ENCODE assay signal across 16 cellular contexts in the genomic region with DNA sequence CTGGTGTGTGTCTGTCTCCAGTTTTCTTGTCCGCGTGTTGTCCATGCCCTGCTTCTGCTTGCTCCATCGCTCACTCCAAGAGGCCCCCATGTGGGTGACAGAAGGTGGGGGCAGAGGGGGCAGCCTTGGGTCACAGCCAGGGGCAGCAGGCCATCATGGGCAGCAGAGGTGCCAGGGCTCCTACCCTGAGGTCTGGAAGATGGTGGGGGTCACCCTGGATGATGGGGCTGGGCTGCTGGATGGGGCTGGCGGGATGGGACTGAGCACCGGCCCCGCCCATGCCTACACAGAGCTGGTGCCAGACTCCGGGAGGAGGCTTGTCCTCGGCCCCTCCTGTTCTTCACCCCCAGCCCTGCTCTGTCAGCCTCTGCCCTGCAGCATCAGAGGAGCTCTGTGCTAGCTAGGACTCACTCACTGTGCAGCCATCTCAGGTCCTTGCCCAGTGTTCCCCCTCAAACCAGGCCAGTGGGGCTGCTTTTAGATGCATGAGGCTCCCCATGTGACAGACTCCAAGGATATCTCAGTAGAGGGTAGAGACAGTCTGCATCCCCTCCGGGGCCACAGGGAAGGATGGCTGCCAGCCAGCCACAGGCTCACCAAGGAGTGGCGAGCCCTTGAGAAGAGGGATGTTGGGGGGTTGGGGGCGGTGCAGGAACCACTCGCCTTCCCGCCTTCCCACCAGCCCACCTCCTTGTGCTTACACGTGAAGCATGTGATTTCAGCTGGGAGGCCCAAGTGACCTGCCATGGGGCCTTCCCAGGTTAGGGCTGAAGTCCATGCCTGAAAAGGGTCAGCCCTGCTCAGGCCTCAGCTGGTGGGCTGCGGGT. TPM values are rescaled to one million over a fixed set of nuclear protein-coding genes. Genes with fewer than 3 reads are reported as not detected.
DNase-seq lines count a peak whose midpoint lies in the region; ATAC-seq and TF ChIP-seq lines count a peak whose summit lies in the region.
"Had no signal": no experiment of that assay in that cellular context is flagged by ENCODE, and none has a peak within 500 bp of the region (broad histone marks: within the 10 kb centered on the region; RNA-seq: fewer than 3 reads in every experiment).

No MANE protein-coding gene starts in this region.

- peaks cover 50% of the 10 kb centered on the region for H3K36me3 Mint-ChIP-seq in brain
- peaks cover 35% of the 10 kb centered on the region for H3K36me3 Mint-ChIP-seq in mesothelial cell of epicardium

- H3K27ac Mint-ChIP-seq in brain = peak overlapping the region in 3 of 5 experiments; percentile 78 to 88 (median 84)
- H3K27ac Mint-ChIP-seq in mesothelial cell of epicardium = peak overlapping the region; percentile 25

- DNase-seq in globus pallidus (ENCODE audit: low spot score) (peak; percentile 75), mesothelial cell of epicardium (ENCODE audit: low spot score in 2 of 2, unreplicated experiment in 2 of 2) (no peak), superior temporal gyrus (ENCODE audit: extremely low spot score) (peak; percentile 61), cerebellum (ENCODE audit: low spot score) (no peak), omental fat pad (ENCODE audit: low spot score) (no peak)
- no peak for DNase-seq in stimulated activated naive CD4-positive, alpha-beta T cell (lab: John Stamatoyannopoulos, UW)
- DNase-seq: activated naive CD4-positive, alpha-beta T cell treated with Interleukin-2 at 50 U/mL for 16 hours; activated T-cell treated with anti-CD3 and anti-CD28 coated beads for 4 hours; GF-D8; NCI-H1048; NCI-H2081; NCI-H524; stimulated activated CD4-positive, alpha-beta T cell treated with anti-CD3 and anti-CD28 coated beads, Interleukin-4, amount 100 ng/mL, for 24 hours; T1000; tibial artery had no signal

- TF ChIP-seq CTCF in brain (conservative IDR thresholded peaks at IDR 0.05) (no peak), mesothelial cell of epicardium (IDR thresholded peaks at IDR 0.05; ENCODE audit: unreplicated experiment) (no peak), omental fat pad (IDR thresholded peaks at IDR 0.05) (no peak)

- peaks cover 22% of the 10 kb centered on the region for H3K4me1 Mint-ChIP-seq in brain
- H3K4me1 Mint-ChIP-seq in mesothelial cell of epicardium = peaks cover under 1% of the 10 kb centered on the region

- H3K9me3 Mint-ChIP-seq in brain = no peaks in the 10 kb centered on the region
- no peaks in the 10 kb centered on the region for H3K9me3 Mint-ChIP-seq in mesothelial cell of epicardium

- no peak for ATAC-seq in omental fat pad (ENCODE audit: low FRiP score)

- no peaks in the 10 kb centered on the region for H3K27me3 Mint-ChIP-seq in brain
- no peaks in the 10 kb centered on the region for H3K27me3 Mint-ChIP-seq in mesothelial cell of epicardium (ENCODE audit: low read depth)

- H3K4me3 Mint-ChIP-seq in brain (no peak overlapping the region), mesothelial cell of epicardium (no peak overlapping the region)

RNA-seq across cellular contexts. Expression of a gene that starts 35.5 kb away (rescaled TPM):
- polyA plus RNA-seq in brain (ENCODE audit: insufficient read depth, low read depth, low replicate concordance) = 142 TPM
- 35.1 to 37.3 TPM (median 36.3 TPM) in 3 replicates for total RNA-seq in mesothelial cell of epicardium
- total RNA-seq in cerebellum = 10.9 TPM
- 100 to 1,000 TPM in 2 of 4 donors, 10 to 100 TPM in 2; 34.2 to 141 (median 94.5) TPM for total RNA-seq in omental fat pad

Comparison
In these comparisons a context has a peak if more than half of its experiments do, and no peak if none do; other contexts are left out.
1. DNase-seq: peak in globus pallidus (single experiment) and superior temporal gyrus (single experiment); none in mesothelial cell of epicardium (0 of 2), cerebellum (single experiment), stimulated activated naive CD4-positive, alpha-beta T cell (0 of 6) and omental fat pad (single experiment).